1 cellular context compared by ENCODE assay signal in genomic region chr10:71431945-71432905, GRCh38.
TF ChIP-seq lines count a peak whose summit lies in the region.

No MANE protein-coding gene starts in this region.

TF ChIP-seq in HCT116, 20 proteins besides CTCF, POLR2A, EP300 and RAD21 (continued from another document):
- TF ChIP-seq ZBTB33 (IDR thresholded peaks at IDR 0.05; ENCODE audit: extremely low read depth, insufficient replicate concordance, low read length), result no peak
- TF ChIP-seq ATF3 (IDR thresholded peaks at IDR 0.05), result no peak
- no peak for TF ChIP-seq ZFX (IDR thresholded peaks at IDR 0.05)
